Comparison of ENCODE assay signal across 23 cellular contexts in genomic region chr16:1427473-1428461, GRCh38. TPM values are rescaled to one million over a fixed set of nuclear protein-coding genes. Genes with fewer than 3 reads are reported as not detected.
A peak's percentile ranks its signal among the peaks of the same experiment; 100 is the strongest.
DNase-seq lines count a peak whose midpoint lies in the region; ATAC-seq, FAIRE-seq and TF ChIP-seq lines count a peak whose summit lies in the region.
"Had no signal": no experiment of that assay in that cellular context is flagged by ENCODE, and none has a peak within 500 bp of the region (broad histone marks: within the 10 kb centered on the region; RNA-seq: fewer than 3 reads in every experiment).

No MANE protein-coding gene starts in this region.

- intact Hi-C loops in heart left ventricle (cut with DNase I): loop anchor here in 2 of 10 donors (5.0 to 10.0 kb wide), 2 partner anchors 137 to 280 kb away; partner anchors contain the start of gene MAPK8IP3 (in 1 of the 2)
- intact Hi-C loops in left cardiac atrium (cut with DNase I): no loop called here
- intact Hi-C loops in activated CD4-positive, alpha-beta memory T cell treated with anti-CD3 and anti-CD28 coated beads for 36 hours (cut with micrococcal nuclease): no loop called here

- ATAC-seq in heart left ventricle: no peak
- ATAC-seq in left cardiac atrium: no peak
- ATAC-seq in HG03442 (IDR thresholded peaks at IDR 0.05; ENCODE audit: unreplicated experiment): no peak
- ATAC-seq in esophagus mucosa: no peak
- ATAC-seq: gastrocnemius medialis had no signal

- H3K4me2 ChIP-seq in keratinocyte (ENCODE audit: control insufficient read depth, extremely low read depth, insufficient read depth, low read depth, low read length): peak overlapping the region; percentile 5

- H3K9me3 Mint-ChIP-seq in activated CD4-positive, alpha-beta memory T cell treated with anti-CD3 and anti-CD28 coated beads for 36 hours: no peaks in the 10 kb centered on the region
- H3K9me3 Mint-ChIP-seq: central memory CD8-positive, alpha-beta T cell; stimulated activated naive CD8-positive, alpha-beta T cell treated with anti-CD3 and anti-CD28 coated beads, Interleukin-15, Interleukin-2, amounts not matched to agents 100 ng/mL and 50 ng/mL, for 24 hours had no signal

- FAIRE-seq in keratinocyte (lab: Jason Lieb, UNC): no peak
- FAIRE-seq: TTC549 had no signal

- H3K36me3 ChIP-seq in heart left ventricle (no peaks in the 10 kb centered on the region), NT2/D1 (ENCODE audit: insufficient read depth, insufficient read length, low read length) (no peaks in the 10 kb centered on the region), keratinocyte (ENCODE audit: control insufficient read depth in 2 of 2, extremely low read depth in 1 of 2, insufficient read depth in 2 of 2, low read length in 2 of 2) (no peaks in the 10 kb centered on the region), suprapubic skin (no peaks in the 10 kb centered on the region)
- H3K36me3 ChIP-seq: ascending aorta, gastrocnemius medialis had no signal

- H3K9me3 ChIP-seq in heart left ventricle: no peaks in the 10 kb centered on the region
- H3K9me3 ChIP-seq in NT2/D1 (ENCODE audit: insufficient read depth, low read length): no peaks in the 10 kb centered on the region
- H3K9me3 ChIP-seq in keratinocyte (ENCODE audit: control insufficient read depth, low read depth, low read length): no peaks in the 10 kb centered on the region
- no peaks in the 10 kb centered on the region for H3K9me3 ChIP-seq in suprapubic skin
- H3K9me3 ChIP-seq: ascending aorta, gastrocnemius medialis had no signal

- H3K27ac Mint-ChIP-seq in activated CD4-positive, alpha-beta memory T cell treated with anti-CD3 and anti-CD28 coated beads for 36 hours: no peak overlapping the region
- H3K27ac Mint-ChIP-seq: nephron progenitor cell; stimulated activated naive CD8-positive, alpha-beta T cell treated with anti-CD3 and anti-CD28 coated beads, Interleukin-15, Interleukin-2, amounts not matched to agents 100 ng/mL and 50 ng/mL, for 24 hours had no signal

- no peaks in the 10 kb centered on the region for H3K79me2 ChIP-seq in keratinocyte (ENCODE audit: control insufficient read depth, insufficient read depth, low read length)

- H3K27me3 Mint-ChIP-seq in activated CD4-positive, alpha-beta memory T cell treated with anti-CD3 and anti-CD28 coated beads for 36 hours: no peaks in the 10 kb centered on the region
- H3K27me3 Mint-ChIP-seq: progenitor cell of endocrine pancreas; stimulated activated naive CD8-positive, alpha-beta T cell treated with anti-CD3 and anti-CD28 coated beads, Interleukin-15, Interleukin-2, amounts not matched to agents 100 ng/mL and 50 ng/mL, for 24 hours had no signal

- H3K9me1 ChIP-seq in keratinocyte (ENCODE audit: control insufficient read depth, extremely low read depth, insufficient read depth, low read length): no peaks in the 10 kb centered on the region

- no peaks in the 10 kb centered on the region for H3K36me3 Mint-ChIP-seq in activated CD4-positive, alpha-beta memory T cell treated with anti-CD3 and anti-CD28 coated beads for 36 hours

- H4K20me1 ChIP-seq in keratinocyte (ENCODE audit: control insufficient read depth, extremely low read depth, insufficient read depth, low read length): no peaks in the 10 kb centered on the region

- dilution Hi-C loops in keratinocyte (cut with MboI; ENCODE audit: extremely low pct_ligation_motif_present, low sequenced_read_pairs): no loop called here

- H3K27me3 ChIP-seq in heart left ventricle (no peaks in the 10 kb centered on the region), NT2/D1 (ENCODE audit: insufficient read depth, insufficient read length) (no peaks in the 10 kb centered on the region), keratinocyte (ENCODE audit: control insufficient read depth, extremely low read depth, insufficient read depth, low read length) (no peaks in the 10 kb centered on the region), suprapubic skin (no peaks in the 10 kb centered on the region)
- H3K27me3 ChIP-seq: ascending aorta, gastrocnemius medialis had no signal

- DNase-seq in heart left ventricle (no peak), left cardiac atrium (no peak), NT2/D1 (ENCODE audit: low read depth, low spot score) (no peak), keratinocyte (ENCODE audit: low read depth, low spot score) (no peak), suprapubic skin (ENCODE audit: low spot score in 2 of 2) (no peak)
- no peak for DNase-seq in activated CD4-positive, alpha-beta memory T cell treated with anti-CD3 and anti-CD28 coated beads for 36 hours
- DNase-seq: activated CD4-positive, alpha-beta T cell treated with anti-CD3 and anti-CD28 coated beads for 1 hour; C1 segment of cervical spinal cord; gastrocnemius medialis had no signal

- peak overlapping the region; percentile 74 for H3K9ac ChIP-seq in NT2/D1 (ENCODE audit: insufficient read length, low read depth)
- peak overlapping the region; percentile 22 for H3K9ac ChIP-seq in keratinocyte (ENCODE audit: control insufficient read depth, extremely low read depth, insufficient read depth, low read length)
- H3K9ac ChIP-seq: GM23248 had no signal

- H3K4me1 ChIP-seq in heart left ventricle (peaks cover 0 to 16% (median 1%) of the 10 kb centered on the region in 12 donors), NT2/D1 (ENCODE audit: insufficient read depth, insufficient read length) (peaks cover 23% of the 10 kb centered on the region), keratinocyte (ENCODE audit: control insufficient read depth, extremely low read depth, insufficient read depth, low read length) (no peaks in the 10 kb centered on the region), suprapubic skin (peaks cover 11% of the 10 kb centered on the region)
- H3K4me1 ChIP-seq: ascending aorta, gastrocnemius medialis had no signal

- H3K4me3 ChIP-seq in heart left ventricle: peak overlapping the region in 10 of 12 donors; percentile 12 to 41 (median 31)
- H3K4me3 ChIP-seq in NT2/D1 (ENCODE audit: insufficient read length, low read depth): no peak overlapping the region
- H3K4me3 ChIP-seq in keratinocyte (ENCODE audit: control insufficient read depth in 2 of 3, extremely low read depth in 1 of 3, insufficient read depth in 2 of 3, low read depth in 1 of 3, low read length in 3 of 3): peak overlapping the region in 1 of 3 experiments; percentile 0
- peak overlapping the region; percentile 27 for H3K4me3 ChIP-seq in suprapubic skin
- H3K4me3 ChIP-seq: ascending aorta, gastrocnemius medialis, GM23248 had no signal

- no peaks in the 10 kb centered on the region for H3K4me1 Mint-ChIP-seq in activated CD4-positive, alpha-beta memory T cell treated with anti-CD3 and anti-CD28 coated beads for 36 hours (ENCODE audit: low read depth)
- H3K4me1 Mint-ChIP-seq: central memory CD8-positive, alpha-beta T cell had no signal

- H2AFZ ChIP-seq in keratinocyte (ENCODE audit: control insufficient read depth, low read length): no peak overlapping the region
- H2AFZ ChIP-seq: GM23248 had no signal

- POLR2A ChIA-PET in activated CD4-positive, alpha-beta memory T cell treated with anti-CD3 and anti-CD28 coated beads for 36 hours (lab: Charles Lee): no interaction called here

- 82 to 87% (median 84%) methylated on average over 42 to 53 of the region's 53 CpGs for WGBS in heart left ventricle, 4 donors
- 58% methylated on average over 10 of the region's 53 CpGs for WGBS in suprapubic skin

- TF ChIP-seq EP300 in suprapubic skin (IDR thresholded peaks at IDR 0.05): no peak

- TF ChIP-seq POLR2A in heart left ventricle (IDR thresholded peaks at IDR 0.05) (no peak), suprapubic skin (IDR thresholded peaks at IDR 0.05) (no peak)

- no peak for TF ChIP-seq CTCF in heart left ventricle (IDR thresholded peaks at IDR 0.05)
- TF ChIP-seq CTCF in keratinocyte (optimal IDR thresholded peaks at IDR 0.05 in 1 of 3, IDR thresholded peaks at IDR 0.05 in 1 of 3, conservative IDR thresholded peaks at IDR 0.05 in 1 of 3; ENCODE audit: extremely low read depth in 1 of 3, insufficient read depth in 2 of 3, low read length in 3 of 3): no peak
- TF ChIP-seq CTCF in suprapubic skin (IDR thresholded peaks at IDR 0.05): no peak

- no peak overlapping the region for H3K4me3 Mint-ChIP-seq in activated CD4-positive, alpha-beta memory T cell treated with anti-CD3 and anti-CD28 coated beads for 36 hours
- H3K4me3 Mint-ChIP-seq: central memory CD8-positive, alpha-beta T cell; nephron progenitor cell; stimulated activated naive CD8-positive, alpha-beta T cell treated with anti-CD3 and anti-CD28 coated beads, Interleukin-15, Interleukin-2, amounts not matched to agents 100 ng/mL and 50 ng/mL, for 24 hours had no signal

- CTCF ChIA-PET in activated CD4-positive, alpha-beta memory T cell treated with anti-CD3 and anti-CD28 coated beads for 36 hours (lab: Charles Lee): interaction anchor here (0.6 to 1.9 kb wide), 3 partner anchors 183 to 375 kb away, joined by 3 to 5 read pairs (median 5); partner anchors contain the start of gene JPT2

- H3K27ac ChIP-seq in heart left ventricle (peak overlapping the region in 3 of 12 donors; percentile 25 to 64 (median 53)), keratinocyte (ENCODE audit: control insufficient read depth, insufficient read depth, low read length) (no peak overlapping the region), suprapubic skin (no peak overlapping the region)
- H3K27ac ChIP-seq: ascending aorta, gastrocnemius medialis, GM23248 had no signal

RNA-seq across cellular contexts. Expression of gene PERCC1, which starts 3.1 kb away (rescaled TPM):
- under 1 TPM in 4 of 9 donors, not detected in 5; 0.32 to 0.60 (median 0.41) TPM for total RNA-seq in heart left ventricle
- under 1 TPM in 1 of 2 donors, not detected in 1; 0.11 TPM for polyA plus RNA-seq in heart left ventricle
- total RNA-seq in left cardiac atrium: not detected
- polyA plus RNA-seq in keratinocyte: not detected in 3 replicates
- polyA plus RNA-seq in keratinocyte (2011; ENCODE audit: low read depth): not detected
- not detected in 2 replicates for polyA plus RNA-seq in keratinocyte (2011; cell fraction: cytosol; rRNA removed)
- polyA plus RNA-seq in keratinocyte (2011; cell fraction: nucleus; rRNA removed): not detected in 2 replicates
- polyA plus RNA-seq in keratinocyte (2012; ENCODE audit: low replicate concordance): not detected in 2 replicates
- not detected in 3 replicates for polyA minus RNA-seq in keratinocyte
- not detected for polyA minus RNA-seq in keratinocyte (2011; cell fraction: cytosol; rRNA and poly(A)+ RNA removed)
- polyA minus RNA-seq in keratinocyte (2011; cell fraction: nucleus; rRNA and poly(A)+ RNA removed): not detected in 2 replicates
- total RNA-seq in suprapubic skin: 1 to 10 TPM in 1 of 4 donors, not detected in 3; 1.3 TPM
- not detected for total RNA-seq in activated CD4-positive, alpha-beta memory T cell treated with anti-CD3 and anti-CD28 coated beads for 36 hours
- total RNA-seq in esophagus mucosa: not detected
- total RNA-seq: A172, ascending aorta, gastrocnemius medialis, GM23248, NCI-H460, RPMI7951, skeletal muscle tissue, urinary bladder had no signal
- polyA plus RNA-seq: GM23248, urinary bladder had no signal

RNA-seq across cellular contexts. Expression of gene UQCC4, which starts 7.2 kb away (rescaled TPM):
- 10 to 100 TPM in 7 of 9 donors, 1 to 10 TPM in 2; 8.9 to 21.3 (median 11.9) TPM for total RNA-seq in heart left ventricle
- 10 to 100 TPM; 10.9 to 34.2 TPM for polyA plus RNA-seq in heart left ventricle
- 10 to 100 TPM; 10.0 to 13.0 TPM for total RNA-seq in left cardiac atrium
- polyA plus RNA-seq in keratinocyte: 19.7 to 26.6 TPM (median 20.6 TPM) in 3 replicates
- polyA plus RNA-seq in keratinocyte (2011; ENCODE audit: low read depth): 4.6 TPM
- polyA plus RNA-seq in keratinocyte (2011; cell fraction: cytosol; rRNA removed): 17.4 and 22.1 TPM in 2 replicates
- polyA plus RNA-seq in keratinocyte (2011; cell fraction: nucleus; rRNA removed): 16.9 and 17.6 TPM in 2 replicates
- polyA plus RNA-seq in keratinocyte (2012; ENCODE audit: low replicate concordance): 17.7 and 18.2 TPM in 2 replicates
- polyA minus RNA-seq in keratinocyte: 5.0 to 8.1 TPM (median 5.5 TPM) in 3 replicates
- polyA minus RNA-seq in keratinocyte (2011; cell fraction: cytosol; rRNA and poly(A)+ RNA removed): 12.1 TPM
- polyA minus RNA-seq in keratinocyte (2011; cell fraction: nucleus; rRNA and poly(A)+ RNA removed): 2.9 and 5.3 TPM in 2 replicates
- 10 to 100 TPM; 13.1 to 41.0 (median 29.3) TPM for total RNA-seq in suprapubic skin
- 10 to 100 TPM; 14.1 to 15.0 TPM for total RNA-seq in activated CD4-positive, alpha-beta memory T cell treated with anti-CD3 and anti-CD28 coated beads for 36 hours
- total RNA-seq in esophagus mucosa: 13.7 TPM

RNA-seq across cellular contexts. Expression of gene UNKL, which starts 13.3 kb away (rescaled TPM):
- total RNA-seq in heart left ventricle (10 to 100 TPM in 4 of 9 donors, 1 to 10 TPM in 5; 4.3 to 18.3 (median 9.4) TPM), left cardiac atrium (10 to 100 TPM in 1 of 2 donors, 1 to 10 TPM in 1; 6.4 to 13.6 TPM), suprapubic skin (10 to 100 TPM; 13.0 to 81.0 (median 33.4) TPM), esophagus mucosa (5.3 TPM)
- polyA plus RNA-seq in heart left ventricle (1 to 10 TPM; 6.2 to 6.3 TPM), keratinocyte (1.9 to 4.2 TPM (median 2.3 TPM) in 3 replicates)
- polyA plus RNA-seq in keratinocyte (2011; ENCODE audit: low read depth): 2.9 TPM
- polyA plus RNA-seq in keratinocyte (2011; cell fraction: cytosol; rRNA removed): 1.3 and 1.8 TPM in 2 replicates
- polyA plus RNA-seq in keratinocyte (2011; cell fraction: nucleus; rRNA removed): 4.7 and 8.5 TPM in 2 replicates
- polyA plus RNA-seq in keratinocyte (2012; ENCODE audit: low replicate concordance): 1.7 and 2.4 TPM in 2 replicates
- polyA minus RNA-seq in keratinocyte: 1.3 to 3.0 TPM (median 2.2 TPM) in 3 replicates
- 6.3 TPM for polyA minus RNA-seq in keratinocyte (2011; cell fraction: cytosol; rRNA and poly(A)+ RNA removed)
- polyA minus RNA-seq in keratinocyte (2011; cell fraction: nucleus; rRNA and poly(A)+ RNA removed): 3.6 and 7.0 TPM in 2 replicates
- total RNA-seq in activated CD4-positive, alpha-beta memory T cell treated with anti-CD3 and anti-CD28 coated beads for 36 hours: 10 to 100 TPM; 26.0 to 33.4 TPM

RNA-seq across cellular contexts. Expression of gene CCDC154, which starts 16.6 kb away (rescaled TPM):
- total RNA-seq in heart left ventricle (1 to 10 TPM in 2 of 9 donors, under 1 TPM in 5, not detected in 2; 0.31 to 1.5 (median 0.92) TPM), left cardiac atrium (1 to 10 TPM in 1 of 2 donors, under 1 TPM in 1; 0.68 to 1.1 TPM), suprapubic skin (1 to 10 TPM in 1 of 4 donors, under 1 TPM in 2, not detected in 1; 0.34 to 3.5 (median 0.39) TPM), esophagus mucosa (0.12 TPM)
- polyA plus RNA-seq in heart left ventricle (under 1 TPM; 0.14 to 0.65 TPM), keratinocyte (0.46 to 0.91 TPM in 2 of 3 replicates, not detected in the other)
- 1.1 TPM for polyA plus RNA-seq in keratinocyte (2011; ENCODE audit: low read depth)
- not detected in 2 replicates for polyA plus RNA-seq in keratinocyte (2011; cell fraction: cytosol; rRNA removed)
- 1.2 and 1.7 TPM in 2 replicates for polyA plus RNA-seq in keratinocyte (2011; cell fraction: nucleus; rRNA removed)
- 0.17 and 2.5 TPM in 2 replicates for polyA plus RNA-seq in keratinocyte (2012; ENCODE audit: low replicate concordance)
- not detected in 3 replicates for polyA minus RNA-seq in keratinocyte
- not detected for polyA minus RNA-seq in keratinocyte (2011; cell fraction: cytosol; rRNA and poly(A)+ RNA removed)
- polyA minus RNA-seq in keratinocyte (2011; cell fraction: nucleus; rRNA and poly(A)+ RNA removed): 0.21 and 1.0 TPM in 2 replicates
- 1 to 10 TPM; 1.5 to 3.0 TPM for total RNA-seq in activated CD4-positive, alpha-beta memory T cell treated with anti-CD3 and anti-CD28 coated beads for 36 hours
- total RNA-seq: ascending aorta, GM23248, RPMI7951 had no signal

RNA-seq across cellular contexts. Expression of gene CLCN7, which starts 47.1 kb away (rescaled TPM):
- total RNA-seq in heart left ventricle: 10 to 100 TPM; 30.3 to 70.8 (median 33.6) TPM
- 10 to 100 TPM; 32.7 to 41.5 TPM for polyA plus RNA-seq in heart left ventricle
- 10 to 100 TPM; 43.0 to 49.7 TPM for total RNA-seq in left cardiac atrium
- polyA plus RNA-seq in keratinocyte: 13.3 to 26.3 TPM (median 23.3 TPM) in 3 replicates
- polyA plus RNA-seq in keratinocyte (2011; ENCODE audit: low read depth): 18.1 TPM
- 8.3 and 16.4 TPM in 2 replicates for polyA plus RNA-seq in keratinocyte (2011; cell fraction: cytosol; rRNA removed)
- polyA plus RNA-seq in keratinocyte (2011; cell fraction: nucleus; rRNA removed): 97.3 and 129 TPM in 2 replicates
- 41.2 and 53.1 TPM in 2 replicates for polyA plus RNA-seq in keratinocyte (2012; ENCODE audit: low replicate concordance)
- 35.4 to 43.0 TPM (median 38.5 TPM) in 3 replicates for polyA minus RNA-seq in keratinocyte
- 25.1 TPM for polyA minus RNA-seq in keratinocyte (2011; cell fraction: cytosol; rRNA and poly(A)+ RNA removed)
- 114 and 126 TPM in 2 replicates for polyA minus RNA-seq in keratinocyte (2011; cell fraction: nucleus; rRNA and poly(A)+ RNA removed)
- 100 to 1,000 TPM in 2 of 4 donors, 10 to 100 TPM in 2; 61.1 to 134 (median 100) TPM for total RNA-seq in suprapubic skin
- total RNA-seq in activated CD4-positive, alpha-beta memory T cell treated with anti-CD3 and anti-CD28 coated beads for 36 hours: 10 to 100 TPM; 27.1 to 33.6 TPM
- total RNA-seq in esophagus mucosa: 18.6 TPM
